14 cellular contexts compared by ENCODE assay signal in the genomic region with DNA sequence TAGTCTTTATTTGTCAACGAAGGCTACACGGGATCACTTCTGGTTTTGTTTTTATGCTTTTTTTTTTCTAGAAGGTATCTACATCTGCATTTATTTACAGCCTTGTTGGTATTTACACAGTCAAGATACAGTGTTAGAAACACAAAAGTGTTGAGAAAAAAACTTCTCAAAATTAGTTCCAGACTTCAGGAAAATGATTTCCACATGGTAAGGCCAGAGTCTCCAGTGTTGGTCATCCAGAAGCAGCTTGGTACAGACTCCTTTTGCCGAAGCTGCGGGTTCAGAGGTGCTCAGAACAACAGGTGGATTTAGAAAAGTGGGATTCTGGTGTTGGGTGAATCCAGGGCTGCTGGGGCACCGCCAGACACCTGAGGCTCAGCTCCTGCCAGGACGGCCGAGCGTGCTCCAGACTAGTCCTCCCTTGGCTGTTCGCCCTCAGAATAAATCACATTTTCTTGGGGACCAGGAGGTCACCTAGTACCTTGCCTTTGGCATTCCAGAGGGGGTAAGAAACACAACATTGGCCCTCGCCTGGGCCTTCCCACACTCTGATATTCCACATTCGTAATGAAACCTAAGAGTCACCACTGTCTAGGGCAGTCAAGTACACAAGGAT.
"Had no signal": no experiment of that assay in that cellular context is flagged by ENCODE, and none has a peak within 500 bp of the region (broad histone marks: within the 10 kb centered on the region; RNA-seq: fewer than 3 reads in every experiment).

No MANE protein-coding gene starts in this region.

- H3K27me3 ChIP-seq: sigmoid colon, stomach had no signal

- H3K27ac ChIP-seq: sigmoid colon, stomach, thoracic aorta had no signal

- ATAC-seq: effector memory CD8-positive, alpha-beta T cell; natural killer cell had no signal

- H3K27me3 Mint-ChIP-seq: brain; dendritic cell treated with granulocyte-macrophage colony-stimulating factor and Interleukin-4, amounts not matched to agents 40 ng/mL and 50 ng/mL, for 4 days had no signal

- H3K4me1 ChIP-seq: sigmoid colon, stomach had no signal

- H3K9me3 Mint-ChIP-seq: activated naive CD4-positive, alpha-beta T cell treated with anti-CD3 and anti-CD28 coated beads for 36 hours; activated T-cell treated with anti-CD3 and anti-CD28 coated beads, Interleukin-2, amount 50 U/mL, for 72 hours; brain; central memory CD8-positive, alpha-beta T cell; dendritic cell treated with granulocyte-macrophage colony-stimulating factor and Interleukin-4, amounts not matched to agents 40 ng/mL and 50 ng/mL, for 4 days; effector memory CD8-positive, alpha-beta T cell; memory B cell; natural killer cell; T-helper 1 cell treated with Interleukin-12 subunit alpha and Interleukin-12 subunit beta and Interleukin-4 antibody, amounts not matched to agents 30 μg/mL and 1 μg/mL, for 36 hours had no signal

- H3K4me1 Mint-ChIP-seq: central memory CD8-positive, alpha-beta T cell; memory B cell; natural killer cell had no signal

- H3K4me3 Mint-ChIP-seq: activated naive CD4-positive, alpha-beta T cell treated with anti-CD3 and anti-CD28 coated beads for 36 hours; brain; central memory CD8-positive, alpha-beta T cell; dendritic cell treated with granulocyte-macrophage colony-stimulating factor and Interleukin-4, amounts not matched to agents 40 ng/mL and 50 ng/mL, for 4 days; effector memory CD8-positive, alpha-beta T cell; memory B cell; natural killer cell; T-helper 1 cell treated with Interleukin-12 subunit alpha and Interleukin-12 subunit beta and Interleukin-4 antibody, amounts not matched to agents 30 μg/mL and 1 μg/mL, for 36 hours had no signal

- H3K36me3 ChIP-seq: sigmoid colon, thoracic aorta had no signal

- H3K9me3 ChIP-seq: sigmoid colon, stomach, thoracic aorta had no signal

- H3K27ac Mint-ChIP-seq: activated naive CD4-positive, alpha-beta T cell treated with anti-CD3 and anti-CD28 coated beads for 36 hours; activated T-cell treated with anti-CD3 and anti-CD28 coated beads, Interleukin-2, amount 50 U/mL, for 72 hours; dendritic cell treated with granulocyte-macrophage colony-stimulating factor and Interleukin-4, amounts not matched to agents 40 ng/mL and 50 ng/mL, for 4 days; effector memory CD8-positive, alpha-beta T cell; memory B cell; natural killer cell; T-helper 1 cell treated with Interleukin-12 subunit alpha and Interleukin-12 subunit beta and Interleukin-4 antibody, amounts not matched to agents 30 μg/mL and 1 μg/mL, for 36 hours had no signal

- H3K4me3 ChIP-seq: sigmoid colon, stomach, thoracic aorta had no signal

- DNase-seq: amygdala; effector memory CD8-positive, alpha-beta T cell; erythroblast; natural killer cell; sigmoid colon; stomach had no signal

- H3K36me3 Mint-ChIP-seq: memory B cell, natural killer cell had no signal
